Comparison of ENCODE assay signal across 9 cellular contexts in the genomic region with DNA sequence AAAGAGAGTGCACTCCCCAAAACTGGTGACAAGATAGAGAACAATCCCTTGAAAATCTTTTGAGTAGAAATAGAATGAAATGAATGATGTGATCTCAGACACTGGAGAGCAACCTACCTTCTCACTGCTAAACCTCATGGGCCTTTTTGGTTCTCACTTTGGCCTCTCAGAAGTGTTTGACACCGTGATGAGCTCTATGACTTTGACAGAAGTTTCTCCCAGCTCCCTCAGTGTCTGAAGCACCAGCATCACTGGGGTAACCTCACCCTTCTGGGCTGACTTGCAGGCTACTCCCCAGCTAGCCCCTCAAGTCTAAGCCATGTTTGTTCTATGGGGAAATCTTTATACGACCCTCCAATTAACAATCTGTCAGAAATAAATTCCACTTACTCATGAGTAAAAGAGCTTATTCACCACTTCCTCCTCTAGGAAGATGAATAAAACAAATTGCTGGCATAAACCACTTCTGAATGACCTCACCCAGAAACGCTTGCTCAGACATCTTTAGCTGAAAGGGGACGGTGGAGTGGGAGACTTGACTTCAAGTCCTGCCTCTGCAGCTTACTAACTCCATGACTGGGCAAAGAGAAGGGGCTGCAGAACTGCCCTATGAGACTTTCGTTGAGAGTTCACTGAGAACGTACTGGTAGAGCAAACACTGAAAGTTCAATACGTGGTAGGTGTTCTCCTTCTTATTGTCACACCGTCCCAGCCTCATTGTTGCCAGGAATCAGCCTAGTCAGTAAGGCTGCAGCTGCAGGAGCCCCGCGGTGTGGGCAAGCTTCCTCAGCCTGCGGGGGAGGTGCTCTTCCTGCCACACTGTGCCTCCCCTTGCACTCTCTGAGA. TPM values are rescaled to one million over a fixed set of nuclear protein-coding genes. Genes with fewer than 3 reads are reported as not detected.
A peak's percentile ranks its signal among the peaks of the same experiment; 100 is the strongest.
DNase-seq lines count a peak whose midpoint lies in the region; ATAC-seq and FAIRE-seq lines count a peak whose summit lies in the region.
"Had no signal": no experiment of that assay in that cellular context is flagged by ENCODE, and none has a peak within 500 bp of the region (broad histone marks: within the 10 kb centered on the region; RNA-seq: fewer than 3 reads in every experiment).

No MANE protein-coding gene starts in this region.

- H3K9me3 Mint-ChIP-seq in activated naive CD8-positive, alpha-beta T cell (ENCODE audit: low read depth): no peaks in the 10 kb centered on the region
- no peaks in the 10 kb centered on the region for H3K9me3 Mint-ChIP-seq in activated naive CD8-positive, alpha-beta T cell treated with anti-CD3 and anti-CD28 coated beads for 36 hours
- no peaks in the 10 kb centered on the region for H3K9me3 Mint-ChIP-seq in activated CD4-positive, alpha-beta T cell treated with anti-CD3 and anti-CD28 coated beads, Interleukin-2, amount 10 ng/mL, durations not matched to agents 24 days and 14 days

- H3K4me1 Mint-ChIP-seq in activated naive CD8-positive, alpha-beta T cell (ENCODE audit: low read depth): peaks cover 18% of the 10 kb centered on the region
- H3K4me1 Mint-ChIP-seq in activated naive CD8-positive, alpha-beta T cell treated with anti-CD3 and anti-CD28 coated beads for 36 hours: peaks cover 12% of the 10 kb centered on the region
- peaks cover 14% of the 10 kb centered on the region for H3K4me1 Mint-ChIP-seq in activated CD4-positive, alpha-beta T cell treated with anti-CD3 and anti-CD28 coated beads, Interleukin-2, amount 10 ng/mL, durations not matched to agents 24 days and 14 days

- intact Hi-C loops in activated CD4-positive, alpha-beta T cell treated with anti-CD3 and anti-CD28 coated beads, Interleukin-2, amount 10 ng/mL, durations not matched to agents 24 days and 14 days (cut with micrococcal nuclease): no loop called here

- FAIRE-seq in urothelium cell line (lab: Jason Lieb, UNC): no peak

- H3K27ac Mint-ChIP-seq in activated naive CD8-positive, alpha-beta T cell: no peak overlapping the region
- H3K27ac Mint-ChIP-seq in activated naive CD8-positive, alpha-beta T cell treated with anti-CD3 and anti-CD28 coated beads for 36 hours: no peak overlapping the region
- H3K27ac Mint-ChIP-seq in activated CD4-positive, alpha-beta T cell treated with anti-CD3 and anti-CD28 coated beads, Interleukin-2, amount 10 ng/mL, durations not matched to agents 24 days and 14 days: peak overlapping the region; percentile 29

- ATAC-seq in HG03175 (IDR thresholded peaks at IDR 0.05; ENCODE audit: unreplicated experiment): no peak
- ATAC-seq in GM18868 (IDR thresholded peaks at IDR 0.05; ENCODE audit: unreplicated experiment): no peak

- no peaks in the 10 kb centered on the region for H3K36me3 Mint-ChIP-seq in activated naive CD8-positive, alpha-beta T cell
- no peaks in the 10 kb centered on the region for H3K36me3 Mint-ChIP-seq in activated naive CD8-positive, alpha-beta T cell treated with anti-CD3 and anti-CD28 coated beads for 36 hours
- H3K36me3 Mint-ChIP-seq in activated CD4-positive, alpha-beta T cell treated with anti-CD3 and anti-CD28 coated beads, Interleukin-2, amount 10 ng/mL, durations not matched to agents 24 days and 14 days (ENCODE audit: low read depth): no peaks in the 10 kb centered on the region

- DNase-seq in activated naive CD8-positive, alpha-beta T cell treated with anti-CD3 and anti-CD28 coated beads for 36 hours: no peak
- peak; percentile 58 for DNase-seq in activated CD4-positive, alpha-beta T cell treated with anti-CD3 and anti-CD28 coated beads, Interleukin-2, amount 10 ng/mL, durations not matched to agents 24 days and 14 days
- DNase-seq in iPS-NIHi7 (ENCODE audit: extremely low spot score): peak; percentile 43
- DNase-seq in urothelium cell line (ENCODE audit: low spot score): peak; percentile 31
- DNase-seq in islet precursor cell: no peak
- DNase-seq: NCI-H446 treated with DMSO at 0.1 percent for 48 hours had no signal

- peak overlapping the region; percentile 9 for H3K4me3 Mint-ChIP-seq in activated naive CD8-positive, alpha-beta T cell
- H3K4me3 Mint-ChIP-seq in activated naive CD8-positive, alpha-beta T cell treated with anti-CD3 and anti-CD28 coated beads for 36 hours: no peak overlapping the region
- H3K4me3 Mint-ChIP-seq in activated CD4-positive, alpha-beta T cell treated with anti-CD3 and anti-CD28 coated beads, Interleukin-2, amount 10 ng/mL, durations not matched to agents 24 days and 14 days: peak overlapping the region; percentile 42

- H3K27me3 Mint-ChIP-seq in activated naive CD8-positive, alpha-beta T cell: no peaks in the 10 kb centered on the region
- peaks cover 6% of the 10 kb centered on the region for H3K27me3 Mint-ChIP-seq in activated naive CD8-positive, alpha-beta T cell treated with anti-CD3 and anti-CD28 coated beads for 36 hours
- H3K27me3 Mint-ChIP-seq in activated CD4-positive, alpha-beta T cell treated with anti-CD3 and anti-CD28 coated beads, Interleukin-2, amount 10 ng/mL, durations not matched to agents 24 days and 14 days: peaks cover 4% of the 10 kb centered on the region

RNA-seq across cellular contexts. Expression of gene ST8SIA1, which starts 46.5 kb away (rescaled TPM):
- under 1 TPM; 0.28 to 0.49 TPM for total RNA-seq in activated naive CD8-positive, alpha-beta T cell treated with anti-CD3 and anti-CD28 coated beads for 36 hours
- 0.21 and 0.28 TPM in 2 replicates for total RNA-seq in activated CD4-positive, alpha-beta T cell treated with anti-CD3 and anti-CD28 coated beads, Interleukin-2, amount 10 ng/mL, durations not matched to agents 24 days and 14 days

Comparison
In these comparisons a context has a peak if more than half of its experiments do, and no peak if none do; other contexts are left out.
1. DNase-seq: peak in activated CD4-positive, alpha-beta T cell treated with anti-CD3 and anti-CD28 coated beads, Interleukin-2, amount 10 ng/mL, durations not matched to agents 24 days and 14 days (single experiment), iPS-NIHi7 (single experiment) and urothelium cell line (single experiment); none in activated naive CD8-positive, alpha-beta T cell treated with anti-CD3 and anti-CD28 coated beads for 36 hours (single experiment) and islet precursor cell (single experiment).